ENCODE assay signal across 17 cellular contexts in genomic region chr6:5323979-5324378, GRCh38.
DNase-seq lines count a peak whose midpoint lies in the region; ATAC-seq, FAIRE-seq and TF ChIP-seq lines count a peak whose summit lies in the region.
"Had no signal": no experiment of that assay in that cellular context is flagged by ENCODE, and none has a peak within 500 bp of the region (broad histone marks: within the 10 kb centered on the region; RNA-seq: fewer than 3 reads in every experiment).

No MANE protein-coding gene starts in this region.

- H3K9ac ChIP-seq in HepG2 (ENCODE audit: insufficient read depth, low read depth, low read length) (no peak overlapping the region), K562 (ENCODE audit: insufficient read depth in 1 of 2, low read depth in 2 of 2, low read length in 2 of 2) (no peak overlapping the region), endodermal cell (ENCODE audit: extremely low read depth, low read length, poor library complexity, severe bottlenecking) (no peak overlapping the region)

- 96% methylated on average over 3 of the region's 3 CpGs for WGBS in HepG2 (ENCODE audit: low lambda C conversion rate)
- WGBS in right lobe of liver (ENCODE audit: insufficient coverage, low coverage, low lambda C conversion rate, missing lambda C conversion rate) = 85% methylated on average over 3 of the region's 3 CpGs
- WGBS in K562 (ENCODE audit: insufficient coverage, low coverage, missing lambda C conversion rate) = 83% methylated on average over 3 of the region's 3 CpGs
- WGBS in endodermal cell (ENCODE audit: insufficient coverage in 1 of 2, insufficient read length in 1 of 2), 2 experiments = 96% methylated on average over 3 of the region's 3 CpGs; no CpG with 5 or more reads in 1 of the 2 experiments

- ATAC-seq in HepG2 (no peak), right lobe of liver (no peak), K562 (no peak)

- H4K20me1 ChIP-seq in HepG2 (ENCODE audit: insufficient read depth, low read length) (no peaks in the 10 kb centered on the region), K562 (replicated peaks; ENCODE audit: control insufficient read depth, insufficient read depth, low read length) (no peaks in the 10 kb centered on the region)

- intact Hi-C loops in HepG2 (cut with micrococcal nuclease; ENCODE audit: unreplicated experiment) = no loop called here
- intact Hi-C loops in right lobe of liver (cut with DNase I) = no loop called here
- intact Hi-C loops in K562 (cut with micrococcal nuclease) = no loop called here

- H3K9me3 ChIP-seq in HepG2 (ENCODE audit: low read length) (peaks cover 14% of the 10 kb centered on the region), right lobe of liver (no peaks in the 10 kb centered on the region), K562 (replicated peaks; ENCODE audit: control insufficient read depth, insufficient read depth, low read depth, low read length) (peaks cover 4% of the 10 kb centered on the region), endodermal cell (ENCODE audit: control insufficient read depth, low read length) (peaks cover 46% of the 10 kb centered on the region)

- H3K36me3 ChIP-seq in HepG2 (replicated peaks in 1 of 2; ENCODE audit: control insufficient read depth in 1 of 2, insufficient read depth in 2 of 2, low read length in 2 of 2) (peaks cover 2 to 6% of the 10 kb centered on the region in 2 experiments; a peak in 3 of 5 replicates), right lobe of liver (no peaks in the 10 kb centered on the region), K562 (ENCODE audit: control insufficient read depth, insufficient read depth, low read length) (peaks cover 6% of the 10 kb centered on the region; the same call in 2 of the 3 replicates), endodermal cell (ENCODE audit: control insufficient read depth, insufficient read depth, low read length) (peaks cover 18% of the 10 kb centered on the region)

- CTCF ChIA-PET in HepG2 (lab: Yijun Ruan, JAX; ENCODE audit: low intra/inter-chr PET ratio, low total read pairs) (no interaction called here), K562 (lab: Yijun Ruan, JAX; ENCODE audit: low intra/inter-chr PET ratio) (no interaction called here)

- DNase-seq in HepG2 (ENCODE audit: low spot score) (no peak), right lobe of liver (no peak), K562 (ENCODE audit: extremely low read depth in 1 of 4, low spot score in 3 of 4) (peak in 1 of 4 experiments; percentile 12), endodermal cell (no peak), kidney tubule cell (ENCODE audit: low spot score) (no peak), NCI-H2171 (lab: John Stamatoyannopoulos, UW) (no peak), MV-4-11 (lab: John Stamatoyannopoulos, UW) (no peak)
- DNase-seq: C1 segment of cervical spinal cord; CD4-positive, alpha-beta memory T cell; DMS 273 treated with DMSO at 0.1 percent for 48 hours; DND-41; GOT3; H7; HCEC 1CT had no signal

- POLR2A ChIA-PET in HepG2 (lab: Yijun Ruan, JAX) = no interaction called here
- POLR2A ChIA-PET in K562 (lab: Yijun Ruan, JAX) = interaction anchor here (0.6 kb wide), 1 partner anchor 21 kb away, joined by 3 read pairs; no protein-coding TSS in a partner anchor

- H3K9me3 Mint-ChIP-seq in endodermal cell = peaks cover 67% of the 10 kb centered on the region
- H3K9me3 Mint-ChIP-seq: CD4-positive, alpha-beta memory T cell had no signal

- H3K9me1 ChIP-seq in K562 (ENCODE audit: control insufficient read depth, insufficient read depth, low read length) = no peaks in the 10 kb centered on the region

- H3K79me2 ChIP-seq in HepG2 (ENCODE audit: insufficient read depth, low read length) (no peaks in the 10 kb centered on the region), K562 (ENCODE audit: control insufficient read depth, insufficient read depth, low read length) (no peaks in the 10 kb centered on the region)

- peaks cover 2% of the 10 kb centered on the region for H3K27me3 Mint-ChIP-seq in endodermal cell (ENCODE audit: insufficient read depth)
- H3K27me3 Mint-ChIP-seq: CD4-positive, alpha-beta memory T cell had no signal

- H3K27ac Mint-ChIP-seq in endodermal cell = no peak overlapping the region

- no peak for TF ChIP-seq POLR2A in HepG2 (IDR thresholded peaks at IDR 0.05; ENCODE audit: insufficient read depth in 1 of 2, low read depth in 2 of 2, low read length in 2 of 2)
- no peak for TF ChIP-seq POLR2A in right lobe of liver (IDR thresholded peaks at IDR 0.05)
- TF ChIP-seq POLR2A in K562 (conservative IDR thresholded peaks at IDR 0.05) = no peak

- no peaks in the 10 kb centered on the region for H3K4me1 ChIP-seq in HepG2 (ENCODE audit: insufficient read depth, low read length)
- no peaks in the 10 kb centered on the region for H3K4me1 ChIP-seq in right lobe of liver
- no peaks in the 10 kb centered on the region for H3K4me1 ChIP-seq in K562 (replicated peaks in 1 of 2; ENCODE audit: control insufficient read depth in 2 of 2, insufficient read depth in 2 of 2, low read length in 2 of 2)
- H3K4me1 ChIP-seq in endodermal cell (ENCODE audit: control insufficient read depth, insufficient read depth, low read length) = no peaks in the 10 kb centered on the region

- BruUV-seq in HepG2 (replicated peaks; lab: Mats Ljungman, UMichigan) = no TSS peak
- BruUV-seq in K562 (replicated peaks; lab: Mats Ljungman, UMichigan) = no TSS peak

- H3K27me3 ChIP-seq in HepG2 (ENCODE audit: control insufficient read depth in 1 of 2, insufficient read depth in 2 of 2, low read length in 2 of 2) (no peaks in the 10 kb centered on the region), right lobe of liver (no peaks in the 10 kb centered on the region), K562 (ENCODE audit: control insufficient read depth in 2 of 2, insufficient read depth in 2 of 2, low read length in 2 of 2) (no peaks in the 10 kb centered on the region), endodermal cell (ENCODE audit: control insufficient read depth, insufficient read depth, low read length, poor library complexity, severe bottlenecking) (no peaks in the 10 kb centered on the region)

- H3K4me1 Mint-ChIP-seq in endodermal cell = no peaks in the 10 kb centered on the region

- no peak for TF ChIP-seq EP300 in HepG2 (IDR thresholded peaks at IDR 0.05; ENCODE audit: low read depth in 2 of 2, low read length in 2 of 2)
- no peak for TF ChIP-seq EP300 in HepG2 (CRISPR knock-in tag; IDR thresholded peaks at IDR 0.05; ENCODE audit: borderline replicate concordance)
- TF ChIP-seq EP300 in K562 (IDR thresholded peaks at IDR 0.05; ENCODE audit: low read length) = no peak

- in situ Hi-C loops in HepG2 (cut with HindIII; ENCODE audit: extremely low pct_ligation_motif_present, low pct_unique_long_range_greater_than_20kb) = no loop called here
- in situ Hi-C loops in K562 (cut with MboI) = no loop called here

- H3K4me3 Mint-ChIP-seq in endodermal cell = no peak overlapping the region
- H3K4me3 Mint-ChIP-seq: CD4-positive, alpha-beta memory T cell had no signal

- TF ChIP-seq RAD21 in HepG2 (CRISPR knock-in tag; IDR thresholded peaks at IDR 0.05) (no peak), K562 (CRISPR knock-in tag; conservative IDR thresholded peaks at IDR 0.05 in 1 of 2, IDR thresholded peaks at IDR 0.05 in 1 of 2) (0 out of 4 replicates have a peak, but pooled peaks of 1 of the 2 experiments have one; percentile 2)

- TF ChIP-seq CTCF in HepG2 (CRISPR knock-in tag; IDR thresholded peaks at IDR 0.05) (no peak), right lobe of liver (IDR thresholded peaks at IDR 0.05) (no peak), K562 (IDR thresholded peaks at IDR 0.05 in 2 of 3, conservative IDR thresholded peaks at IDR 0.05 in 1 of 3; ENCODE audit: insufficient read depth in 2 of 3, low read depth in 1 of 3, low read length in 3 of 3) (no peak), endodermal cell (conservative IDR thresholded peaks at IDR 0.05) (no peak)

- no peak overlapping the region for H2AFZ ChIP-seq in HepG2 (ENCODE audit: low read length)
- no peak overlapping the region for H2AFZ ChIP-seq in K562 (ENCODE audit: low read depth, low read length)

- no peak overlapping the region for H3K4me3 ChIP-seq in HepG2 (replicated peaks in 1 of 3; ENCODE audit: insufficient read depth in 1 of 3, low read depth in 2 of 3, low read length in 3 of 3)
- H3K4me3 ChIP-seq in right lobe of liver = no peak overlapping the region
- no peak overlapping the region for H3K4me3 ChIP-seq in K562
- peak overlapping the region; percentile 59 for H3K4me3 ChIP-seq in endodermal cell (ENCODE audit: low read length)

- H3K36me3 Mint-ChIP-seq in endodermal cell (ENCODE audit: low read depth) = peaks cover 59% of the 10 kb centered on the region

- H3K27ac ChIP-seq in HepG2 (ENCODE audit: extremely low read length, insufficient read depth, low read length) (no peak overlapping the region), right lobe of liver (no peak overlapping the region), K562 (ENCODE audit: extremely low read depth, low read depth, low read length) (no peak overlapping the region), endodermal cell (ENCODE audit: low read depth, low read length) (no peak overlapping the region)

- FAIRE-seq in HepG2 (lab: Jason Lieb, UNC) = no peak
- FAIRE-seq in K562 (lab: Jason Lieb, UNC) = no peak
- FAIRE-seq: D721Med, G401.6, GM12892 had no signal

- H3K4me2 ChIP-seq in HepG2 (ENCODE audit: low read depth, low read length) (no peak overlapping the region), K562 (ENCODE audit: insufficient read depth, low read length) (no peak overlapping the region)

TF ChIP-seq in HepG2, 621 proteins besides CTCF, POLR2A, EP300 and RAD21 (continues in another document):
- no peak for TF ChIP-seq REL (CRISPR knock-in tag; conservative IDR thresholded peaks at IDR 0.05)
- TF ChIP-seq ZBTB7A (CRISPR knock-in tag; IDR thresholded peaks at IDR 0.05) = no peak
- TF ChIP-seq ZNF354B (CRISPR knock-in tag; IDR thresholded peaks at IDR 0.05) = no peak

TF ChIP-seq in K562, 482 proteins besides CTCF, POLR2A, EP300 and RAD21 (continues in another document):
- TF ChIP-seq CHAMP1 (IDR thresholded peaks at IDR 0.05) (peak; percentile 68; the same call in 1 of the 2 replicates), FOXJ3 (CRISPR knock-in tag; IDR thresholded peaks at IDR 0.05) (no peak)

Comparison
In these comparisons a context has a peak if more than half of its experiments do, and no peak if none do; other contexts are left out.
1. Of the 241 proteins assayed by ChIP-seq in both HepG2 and K562: peak only in HepG2: none; only in K562: CBX1, CBX5, NBN and ZNF280B; in both: none; in neither: 235; mixed calls (peak in some experiments, not most) for 2.